Comparison of ENCODE assay signal across 13 cellular contexts in the genomic region with DNA sequence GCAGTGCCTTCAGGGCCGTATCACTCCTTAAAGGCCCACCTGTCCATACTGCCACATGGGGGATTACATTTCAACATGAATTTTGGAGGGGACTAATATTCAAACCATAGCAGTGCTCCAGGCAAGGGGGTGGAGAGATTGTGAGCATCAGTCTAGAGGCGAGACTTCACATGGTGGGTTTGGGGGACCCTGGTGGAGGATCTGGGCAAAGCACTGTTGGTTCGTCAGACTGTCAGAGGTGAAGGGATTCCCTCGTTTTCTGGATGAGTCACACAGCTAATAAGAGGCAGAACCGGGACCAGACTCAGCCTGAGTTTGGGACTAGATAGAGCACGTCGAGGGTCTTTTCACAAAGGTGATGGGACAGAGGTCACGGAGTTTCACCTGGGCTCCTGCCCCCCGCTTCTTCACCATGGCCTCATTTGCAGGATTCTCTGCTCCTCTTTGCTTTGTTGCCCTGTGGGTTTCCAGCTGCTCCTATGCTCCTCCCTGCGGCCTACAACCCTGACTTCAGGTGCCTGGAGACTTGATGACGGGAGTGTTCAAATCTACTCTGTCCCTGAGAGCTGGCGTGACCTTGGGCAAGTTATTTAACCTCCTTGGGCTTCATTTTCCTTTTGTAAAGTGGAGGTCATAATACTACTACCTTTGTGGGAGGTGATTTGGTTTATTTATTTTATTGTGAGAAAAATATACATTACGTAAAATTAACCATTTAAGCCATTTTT. TPM values are rescaled to one million over a fixed set of nuclear protein-coding genes. Genes with fewer than 3 reads are reported as not detected.
DNase-seq lines count a peak whose midpoint lies in the region; ATAC-seq and TF ChIP-seq lines count a peak whose summit lies in the region.
"Had no signal": no experiment of that assay in that cellular context is flagged by ENCODE, and none has a peak within 500 bp of the region (broad histone marks: within the 10 kb centered on the region; RNA-seq: fewer than 3 reads in every experiment).

No MANE protein-coding gene starts in this region.

- no peak overlapping the region for H3K4me2 ChIP-seq in PC-3 (ENCODE audit: low read length)

- H3K9me2 ChIP-seq in PC-3 (replicated peaks; ENCODE audit: low read length) = no peaks in the 10 kb centered on the region

- H3K4me3 ChIP-seq in PC-3 (ENCODE audit: low read length) = no peak overlapping the region
- H3K4me3 ChIP-seq in fibroblast of mammary gland (ENCODE audit: control insufficient read depth, low read depth, low read length) = no peak overlapping the region
- H3K4me3 ChIP-seq in skeletal muscle tissue (ENCODE audit: low read length in 3 of 3) = peak overlapping the region in 2 of 3 donors; percentile 67 to 69
- H3K4me3 ChIP-seq in upper lobe of right lung = no peak overlapping the region
- H3K4me3 ChIP-seq: SJCRH30 had no signal

- CTCF ChIA-PET in PC-3 (lab: Charles Lee) = no interaction called here

- no peaks in the 10 kb centered on the region for H3K79me2 ChIP-seq in PC-3 (ENCODE audit: low read length)

- intact Hi-C loops in PC-3 (cut with micrococcal nuclease) = no loop called here
- intact Hi-C loops in upper lobe of right lung (cut with DNase I) = no loop called here

- no peaks in the 10 kb centered on the region for H4K20me1 ChIP-seq in PC-3 (ENCODE audit: low read length)

- H2AFZ ChIP-seq in PC-3 (ENCODE audit: low read length) = no peak overlapping the region

- no peak overlapping the region for H3K9ac ChIP-seq in PC-3 (ENCODE audit: low read length)
- H3K9ac ChIP-seq in skeletal muscle tissue (ENCODE audit: low read depth in 1 of 3, low read length in 3 of 3) = peak overlapping the region; percentile 87 to 96 (median 93)

- DNase-seq in NCI-H82 (lab: John Stamatoyannopoulos, UW) (peak; percentile 79), NCI-H82 treated with DMSO at 0.1 percent for 48 hours (lab: John Stamatoyannopoulos, UW; ENCODE audit: unreplicated experiment) (no peak), PC-3 (no peak), fibroblast of mammary gland (ENCODE audit: low read depth) (no peak), SHP77 (lab: John Stamatoyannopoulos, UW) (no peak), HuH-7 (ENCODE audit: low spot score) (no peak), upper lobe of right lung (no peak)
- DNase-seq: activated CD4-positive, alpha-beta T cell treated with anti-CD3 and anti-CD28 coated beads, Interleukin-2, amount 50 U/mL, for 48 hours; COR-L47; NCI-H1105 had no signal

- ATAC-seq in PC-3 (0 out of 2 replicates have a peak, but pooled peaks have one; percentile 15), upper lobe of right lung (no peak)
- ATAC-seq: left lobe of liver had no signal

- H3K27ac ChIP-seq in PC-3 (ENCODE audit: low read length) (no peak overlapping the region), skeletal muscle tissue (ENCODE audit: low read depth, low read length) (peak overlapping the region; percentile 99), upper lobe of right lung (no peak overlapping the region)
- H3K27ac ChIP-seq: SJCRH30 had no signal

- H3K27me3 ChIP-seq in PC-3 (ENCODE audit: low read length) (no peaks in the 10 kb centered on the region), skeletal muscle tissue (ENCODE audit: control insufficient read depth in 3 of 3, insufficient read depth in 3 of 3, low read length in 3 of 3) (no peaks in the 10 kb centered on the region), upper lobe of right lung (no peaks in the 10 kb centered on the region)
- H3K27me3 ChIP-seq: SJCRH30 had no signal

- POLR2A ChIA-PET in PC-3 (lab: Charles Lee; ENCODE audit: unreplicated experiment) = no interaction called here

- H3K4me1 ChIP-seq in PC-3 (ENCODE audit: insufficient read depth, low read length) (no peaks in the 10 kb centered on the region), skeletal muscle tissue (ENCODE audit: control insufficient read depth in 3 of 3, insufficient read depth in 3 of 3, low read length in 3 of 3) (peaks cover 70 to 87% (median 79%) of the 10 kb centered on the region in 3 donors), upper lobe of right lung (no peaks in the 10 kb centered on the region)

- no TSS peak for BruUV-seq in PC-3 (replicated peaks; lab: Mats Ljungman, UMichigan)

- H3F3A ChIP-seq in PC-3 (ENCODE audit: low read length, unreplicated experiment) = no peaks in the 10 kb centered on the region

- H3K36me3 ChIP-seq in PC-3 (ENCODE audit: low read depth, low read length) (peaks cover 6% of the 10 kb centered on the region; the same call in 1 of the 2 replicates), skeletal muscle tissue (ENCODE audit: control insufficient read depth in 3 of 3, insufficient read depth in 3 of 3, low read length in 3 of 3) (peaks cover 0 to 8% (median 7%) of the 10 kb centered on the region in 3 donors), upper lobe of right lung (no peaks in the 10 kb centered on the region)

- H3K9me3 ChIP-seq in PC-3 (ENCODE audit: low read length) = no peaks in the 10 kb centered on the region
- H3K9me3 ChIP-seq in skeletal muscle tissue (ENCODE audit: control insufficient read depth in 3 of 3, low read length in 3 of 3) = no peaks in the 10 kb centered on the region
- H3K9me3 ChIP-seq in upper lobe of right lung = no peaks in the 10 kb centered on the region
- H3K9me3 ChIP-seq: SJCRH30 had no signal

- TF ChIP-seq CTCF in PC-3 (conservative IDR thresholded peaks at IDR 0.05; ENCODE audit: low read depth, low read length) (no peak), fibroblast of mammary gland (conservative IDR thresholded peaks at IDR 0.05; ENCODE audit: control insufficient read depth, insufficient read depth, low read depth, low read length) (peak; percentile 10), upper lobe of right lung (IDR thresholded peaks at IDR 0.05) (no peak)

RNA-seq across cellular contexts. Expression of gene TEAD4, which starts 41.5 kb away (rescaled TPM):
- 22.3 and 27.7 TPM in 2 replicates for total RNA-seq in PC-3 (2014; rRNA removed)
- total RNA-seq in skeletal muscle tissue = 30.3 TPM
- 42.5 TPM for total RNA-seq in upper lobe of right lung

Comparison
In these comparisons a context has a peak if more than half of its experiments do, and no peak if none do; other contexts are left out.
1. H3K4me3 ChIP-seq: peak in skeletal muscle tissue (2 of 3); none in PC-3 (single experiment), fibroblast of mammary gland (single experiment) and upper lobe of right lung (single experiment).